ENCODE assay signal across 1 cellular context in genomic region chr19:13116282-13117175, GRCh38.
TF ChIP-seq lines count a peak whose summit lies in the region.

Gene TRMT1, minus strand, starts transcription at chr19:13116740. Its CDS starts 341 bp downstream, at chr19:13116399.

TF ChIP-seq in HepG2, 621 proteins besides CTCF, POLR2A, EP300 and RAD21 (continued from another document):
- TF ChIP-seq CEBPZ (IDR thresholded peaks at IDR 0.05; ENCODE audit: low read length) (no peak), ZMYM4 (CRISPR knock-in tag; IDR thresholded peaks at IDR 0.05) (peak; percentile 44; the same call in 1 of the 2 replicates), ZNF766 (CRISPR knock-in tag; IDR thresholded peaks at IDR 0.05; ENCODE audit: borderline replicate concordance) (no peak), ZNF101 (CRISPR knock-in tag; IDR thresholded peaks at IDR 0.05; ENCODE audit: borderline replicate concordance, low read depth) (no peak), ZNF775 (CRISPR knock-in tag; IDR thresholded peaks at IDR 0.05; ENCODE audit: borderline replicate concordance) (0 out of 2 replicates have a peak, but pooled peaks have one; percentile 40), RORA (CRISPR knock-in tag; IDR thresholded peaks at IDR 0.05) (no peak), ZNF614 (CRISPR knock-in tag; IDR thresholded peaks at IDR 0.05; ENCODE audit: borderline replicate concordance) (0 out of 2 replicates have a peak, but pooled peaks have one; percentile 58), ZNF747 (CRISPR knock-in tag; IDR thresholded peaks at IDR 0.05; ENCODE audit: borderline replicate concordance) (0 out of 2 replicates have a peak, but pooled peaks have one; percentile 34), TBP (CRISPR knock-in tag; IDR thresholded peaks at IDR 0.05) (no peak), E2F2 (CRISPR knock-in tag; IDR thresholded peaks at IDR 0.05; ENCODE audit: borderline replicate concordance) (no peak), GPN1 (CRISPR knock-in tag; IDR thresholded peaks at IDR 0.05; ENCODE audit: borderline replicate concordance) (no peak), SMAD1 (CRISPR knock-in tag; IDR thresholded peaks at IDR 0.05; ENCODE audit: borderline replicate concordance, low read depth) (peak; percentile 64; the same call in 1 of the 2 replicates), ZNF331 (CRISPR knock-in tag; IDR thresholded peaks at IDR 0.05) (peak; percentile 59; the same call in 1 of the 2 replicates), ZFP90 (CRISPR knock-in tag; IDR thresholded peaks at IDR 0.05; ENCODE audit: borderline replicate concordance) (0 out of 2 replicates have a peak, but pooled peaks have one; percentile 31), SP1 (IDR thresholded peaks at IDR 0.05) (no peak), SP1 (CRISPR knock-in tag; IDR thresholded peaks at IDR 0.05) (peak; percentile 40; the same call in 1 of the 2 replicates), HOXA9 (CRISPR knock-in tag; IDR thresholded peaks at IDR 0.05; ENCODE audit: borderline replicate concordance) (no peak), TBX2 (CRISPR knock-in tag; IDR thresholded peaks at IDR 0.05; ENCODE audit: borderline replicate concordance) (peak; percentile 75), HMG20B (CRISPR knock-in tag; conservative IDR thresholded peaks at IDR 0.05) (no peak), PBX3 (CRISPR knock-in tag; IDR thresholded peaks at IDR 0.05; ENCODE audit: borderline replicate concordance) (no peak), RCOR2 (CRISPR knock-in tag; IDR thresholded peaks at IDR 0.05) (peak; percentile 97), ZNF335 (CRISPR knock-in tag; IDR thresholded peaks at IDR 0.05) (peak; percentile 74; the same call in 1 of the 2 replicates), MAZ (IDR thresholded peaks at IDR 0.05; ENCODE audit: borderline replicate concordance, low read depth, low read length) (no peak), MAZ (CRISPR knock-in tag; IDR thresholded peaks at IDR 0.05; ENCODE audit: low read depth) (peak; percentile 46; the same call in 1 of the 2 replicates), ZNF674 (CRISPR knock-in tag; IDR thresholded peaks at IDR 0.05; ENCODE audit: low read depth) (no peak), FIP1L1 (IDR thresholded peaks at IDR 0.05; ENCODE audit: borderline replicate concordance, insufficient read depth, low read depth, low read length) (no peak), MBNL3 (CRISPR knock-in tag; conservative IDR thresholded peaks at IDR 0.05) (no peak), ZNF710 (CRISPR knock-in tag; IDR thresholded peaks at IDR 0.05; ENCODE audit: borderline replicate concordance) (no peak), HNRNPK (IDR thresholded peaks at IDR 0.05; ENCODE audit: low read depth, low read length, poor library complexity, severe bottlenecking) (no peak), HDAC2 (CRISPR knock-in tag; IDR thresholded peaks at IDR 0.05) (peak; percentile 94), ZNF605 (CRISPR knock-in tag; IDR thresholded peaks at IDR 0.05) (peak; percentile 21; the same call in 1 of the 2 replicates), ISL2 (CRISPR knock-in tag; IDR thresholded peaks at IDR 0.05) (0 out of 2 replicates have a peak, but pooled peaks have one; percentile 34), CENPX (CRISPR knock-in tag; IDR thresholded peaks at IDR 0.05) (no peak)
- TF ChIP-seq, protein P1, sequence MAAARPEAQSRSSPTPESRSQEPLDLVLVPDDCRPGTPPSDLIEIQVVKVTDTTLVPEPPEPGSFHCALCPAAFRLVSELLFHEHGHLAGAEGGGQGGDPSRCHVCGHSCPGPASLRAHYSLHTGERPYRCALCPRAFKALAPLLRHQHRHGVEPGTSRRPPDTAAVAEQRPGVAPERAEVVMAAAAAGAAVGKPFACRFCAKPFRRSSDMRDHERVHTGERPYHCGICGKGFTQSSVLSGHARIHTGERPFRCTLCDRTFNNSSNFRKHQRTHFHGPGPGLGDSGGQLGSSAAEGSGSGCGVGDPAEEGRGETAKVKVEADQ (CRISPR knock-in tag; IDR thresholded peaks at IDR 0.05; ENCODE audit: borderline replicate concordance) = 0 out of 2 replicates have a peak, but pooled peaks have one; percentile 58
- TF ChIP-seq, protein P2, sequence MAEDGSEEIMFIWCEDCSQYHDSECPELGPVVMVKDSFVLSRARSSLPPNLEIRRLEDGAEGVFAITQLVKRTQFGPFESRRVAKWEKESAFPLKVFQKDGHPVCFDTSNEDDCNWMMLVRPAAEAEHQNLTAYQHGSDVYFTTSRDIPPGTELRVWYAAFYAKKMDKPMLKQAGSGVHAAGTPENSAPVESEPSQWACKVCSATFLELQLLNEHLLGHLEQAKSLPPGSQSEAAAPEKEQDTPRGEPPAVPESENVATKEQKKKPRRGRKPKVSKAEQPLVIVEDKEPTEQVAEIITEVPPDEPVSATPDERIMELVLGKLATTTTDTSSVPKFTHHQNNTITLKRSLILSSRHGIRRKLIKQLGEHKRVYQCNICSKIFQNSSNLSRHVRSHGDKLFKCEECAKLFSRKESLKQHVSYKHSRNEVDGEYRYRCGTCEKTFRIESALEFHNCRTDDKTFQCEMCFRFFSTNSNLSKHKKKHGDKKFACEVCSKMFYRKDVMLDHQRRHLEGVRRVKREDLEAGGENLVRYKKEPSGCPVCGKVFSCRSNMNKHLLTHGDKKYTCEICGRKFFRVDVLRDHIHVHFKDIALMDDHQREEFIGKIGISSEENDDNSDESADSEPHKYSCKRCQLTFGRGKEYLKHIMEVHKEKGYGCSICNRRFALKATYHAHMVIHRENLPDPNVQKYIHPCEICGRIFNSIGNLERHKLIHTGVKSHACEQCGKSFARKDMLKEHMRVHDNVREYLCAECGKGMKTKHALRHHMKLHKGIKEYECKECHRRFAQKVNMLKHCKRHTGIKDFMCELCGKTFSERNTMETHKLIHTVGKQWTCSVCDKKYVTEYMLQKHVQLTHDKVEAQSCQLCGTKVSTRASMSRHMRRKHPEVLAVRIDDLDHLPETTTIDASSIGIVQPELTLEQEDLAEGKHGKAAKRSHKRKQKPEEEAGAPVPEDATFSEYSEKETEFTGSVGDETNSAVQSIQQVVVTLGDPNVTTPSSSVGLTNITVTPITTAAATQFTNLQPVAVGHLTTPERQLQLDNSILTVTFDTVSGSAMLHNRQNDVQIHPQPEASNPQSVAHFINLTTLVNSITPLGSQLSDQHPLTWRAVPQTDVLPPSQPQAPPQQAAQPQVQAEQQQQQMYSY (CRISPR knock-in tag; IDR thresholded peaks at IDR 0.05) = no peak
- TF ChIP-seq, protein P3, sequence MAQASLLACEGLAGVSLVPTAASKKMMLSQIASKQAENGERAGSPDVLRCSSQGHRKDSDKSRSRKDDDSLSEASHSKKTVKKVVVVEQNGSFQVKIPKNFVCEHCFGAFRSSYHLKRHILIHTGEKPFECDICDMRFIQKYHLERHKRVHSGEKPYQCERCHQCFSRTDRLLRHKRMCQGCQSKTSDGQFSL (CRISPR knock-in tag; IDR thresholded peaks at IDR 0.05) = peak; percentile 92
- TF ChIP-seq, protein P4, sequence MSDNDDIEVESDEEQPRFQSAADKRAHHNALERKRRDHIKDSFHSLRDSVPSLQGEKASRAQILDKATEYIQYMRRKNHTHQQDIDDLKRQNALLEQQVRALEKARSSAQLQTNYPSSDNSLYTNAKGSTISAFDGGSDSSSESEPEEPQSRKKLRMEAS (IDR thresholded peaks at IDR 0.05) = peak; percentile 96
